ENCODE assay signal across 14 cellular contexts in genomic region chr2:118242216-118242615, GRCh38.
DNase-seq lines count a peak whose midpoint lies in the region; ATAC-seq and TF ChIP-seq lines count a peak whose summit lies in the region.
"Had no signal": no experiment of that assay in that cellular context is flagged by ENCODE, and none has a peak within 500 bp of the region (broad histone marks: within the 10 kb centered on the region; RNA-seq: fewer than 3 reads in every experiment).

No MANE protein-coding gene starts in this region.

- H3K27ac ChIP-seq in epithelial cell of prostate (peak overlapping the region; percentile 7), osteoblast (ENCODE audit: low read depth, low read length) (no peak overlapping the region)
- H3K27ac ChIP-seq: C4-2B, dorsolateral prefrontal cortex, gastrocnemius medialis had no signal

- TF ChIP-seq CTCF in osteoblast (IDR thresholded peaks at IDR 0.05; ENCODE audit: extremely low read depth, low read depth, low read length): no peak

- no peaks in the 10 kb centered on the region for H3K27me3 ChIP-seq in osteoblast (ENCODE audit: insufficient read depth, low read length)
- H3K27me3 ChIP-seq: gastrocnemius medialis had no signal

- no peaks in the 10 kb centered on the region for H4K20me1 ChIP-seq in osteoblast (ENCODE audit: insufficient read depth, low read length)

- H3K4me2 ChIP-seq in osteoblast (ENCODE audit: insufficient read depth, low read length): no peak overlapping the region

- DNase-seq in DMS53 treated with DMSO at 0.1 percent for 48 hours (lab: John Stamatoyannopoulos, UW; ENCODE audit: unreplicated experiment) (peak; percentile 81), epithelial cell of prostate (ENCODE audit: low read depth, low spot score) (peak; percentile 18), NCI-H510A treated with DMSO at 0.1 percent for 48 hours (lab: John Stamatoyannopoulos, UW) (no peak), anterior cingulate cortex (lab: John Stamatoyannopoulos, UW) (no peak), osteoblast (ENCODE audit: insufficient read length, low spot score, missing footprints) (no peak)
- DNase-seq: dorsolateral prefrontal cortex; gastrocnemius medialis; KG1; left ventricle myocardium superior; stimulated activated CD8-positive, alpha-beta memory T cell treated with anti-CD3 and anti-CD28 coated beads, Interleukin-4, amount 100 ng/mL, for 48 hours had no signal

- no peak overlapping the region for H2AFZ ChIP-seq in osteoblast (ENCODE audit: low read length)

- H3K36me3 ChIP-seq in osteoblast (ENCODE audit: insufficient read depth, low read length): no peaks in the 10 kb centered on the region
- H3K36me3 ChIP-seq: gastrocnemius medialis had no signal

- H3K4me1 ChIP-seq in osteoblast (ENCODE audit: insufficient read depth, low read length): no peaks in the 10 kb centered on the region
- H3K4me1 ChIP-seq: gastrocnemius medialis had no signal

- no peaks in the 10 kb centered on the region for H3K79me2 ChIP-seq in osteoblast (ENCODE audit: insufficient read depth, low read length)

- ATAC-seq in GM21381 (IDR thresholded peaks at IDR 0.05; ENCODE audit: unreplicated experiment): peak; percentile 63
- peak; percentile 60 for ATAC-seq in HG03558 (IDR thresholded peaks at IDR 0.05; ENCODE audit: extremely low read depth, unreplicated experiment)
- no peak for ATAC-seq in HG02852 (IDR thresholded peaks at IDR 0.05; ENCODE audit: unreplicated experiment)
- ATAC-seq: gastrocnemius medialis, left ventricle myocardium superior had no signal

- H3K9me3 ChIP-seq in osteoblast (ENCODE audit: low read depth, low read length): no peaks in the 10 kb centered on the region
- H3K9me3 ChIP-seq: gastrocnemius medialis had no signal

- no peak overlapping the region for H3K4me3 ChIP-seq in osteoblast (ENCODE audit: insufficient read depth, low read length)
- H3K4me3 ChIP-seq: dorsolateral prefrontal cortex, gastrocnemius medialis had no signal

Comparison
In these comparisons a context has a peak if more than half of its experiments do, and no peak if none do; other contexts are left out.
1. DNase-seq: peak in DMS53 treated with DMSO at 0.1 percent for 48 hours (single experiment) and epithelial cell of prostate (single experiment); none in NCI-H510A treated with DMSO at 0.1 percent for 48 hours (single experiment), anterior cingulate cortex (0 of 58) and osteoblast (single experiment).